Comparison of ENCODE assay signal across 8 cellular contexts in genomic region chr4:102612824-102613366, GRCh38.
A peak's percentile ranks its signal among the peaks of the same experiment; 100 is the strongest.
DNase-seq lines count a peak whose midpoint lies in the region; ATAC-seq, FAIRE-seq and TF ChIP-seq lines count a peak whose summit lies in the region.

No MANE protein-coding gene starts in this region.

- no peaks in the 10 kb centered on the region for H4K20me1 ChIP-seq in KMS-11 (ENCODE audit: insufficient read depth)

- H3K79me2 ChIP-seq in KMS-11 (ENCODE audit: insufficient read depth, low read depth): no peaks in the 10 kb centered on the region

- DNase-seq in GM12891 (ENCODE audit: insufficient read length, low spot score) (no peak), naive B cell (peak; percentile 29), AML-193 (lab: John Stamatoyannopoulos, UW) (no peak), NCI-H2196 treated with DMSO at 0.1 percent for 48 hours (lab: John Stamatoyannopoulos, UW; ENCODE audit: unreplicated experiment) (no peak), LoVo (ENCODE audit: low spot score) (no peak), NCI-H2227 treated with DMSO at 0.1 percent for 48 hours (lab: John Stamatoyannopoulos, UW) (no peak)
- DNase-seq in activated naive CD8-positive, alpha-beta T cell treated with anti-CD3 and anti-CD28 coated beads, Interleukin-2, amount 10 ng/mL, durations not matched to agents 7 days and 5 days: no peak

- H3K27me3 ChIP-seq in KMS-11 (ENCODE audit: insufficient read depth, low read depth): no peaks in the 10 kb centered on the region

- H3K9ac ChIP-seq in KMS-11: peak overlapping the region; percentile 22; the same call in 1 of the 2 replicates

- peak overlapping the region; percentile 61 for H3K27ac ChIP-seq in KMS-11

- peak overlapping the region; percentile 11; the same call in 1 of the 2 replicates for H3K4me2 ChIP-seq in KMS-11

- FAIRE-seq in GM12891 (lab: Jason Lieb, UNC): peak; percentile 41

- H3K4me1 ChIP-seq in KMS-11 (ENCODE audit: low read depth, poor library complexity, severe bottlenecking): peaks cover 30% of the 10 kb centered on the region

- no peak for TF ChIP-seq POLR2A in GM12891 (IDR thresholded peaks at IDR 0.05; ENCODE audit: low read depth, low read length)

- TF ChIP-seq CTCF in KMS-11 (conservative IDR thresholded peaks at IDR 0.05; ENCODE audit: low read depth, low read length): no peak

- no peaks in the 10 kb centered on the region for H3K9me3 Mint-ChIP-seq in activated naive CD8-positive, alpha-beta T cell treated with anti-CD3 and anti-CD28 coated beads, Interleukin-2, amount 10 ng/mL, durations not matched to agents 7 days and 5 days
- H3K9me3 Mint-ChIP-seq in naive B cell: no peaks in the 10 kb centered on the region

- no peaks in the 10 kb centered on the region for H3K27me3 Mint-ChIP-seq in activated naive CD8-positive, alpha-beta T cell treated with anti-CD3 and anti-CD28 coated beads, Interleukin-2, amount 10 ng/mL, durations not matched to agents 7 days and 5 days
- no peaks in the 10 kb centered on the region for H3K27me3 Mint-ChIP-seq in naive B cell

- ATAC-seq in activated naive CD8-positive, alpha-beta T cell treated with anti-CD3 and anti-CD28 coated beads, Interleukin-2, amount 10 ng/mL, durations not matched to agents 7 days and 5 days (ENCODE audit: low read depth): peak; percentile 75
- peak; percentile 88 to 92 for ATAC-seq in naive B cell (ENCODE audit: low read depth in 2 of 2)

- H3K4me3 Mint-ChIP-seq in activated naive CD8-positive, alpha-beta T cell treated with anti-CD3 and anti-CD28 coated beads, Interleukin-2, amount 10 ng/mL, durations not matched to agents 7 days and 5 days: peak overlapping the region; percentile 87
- H3K4me3 Mint-ChIP-seq in naive B cell: peak overlapping the region in 2 of 8 donors; percentile 4 to 77

- H3K4me1 Mint-ChIP-seq in activated naive CD8-positive, alpha-beta T cell treated with anti-CD3 and anti-CD28 coated beads, Interleukin-2, amount 10 ng/mL, durations not matched to agents 7 days and 5 days: peaks cover 71% of the 10 kb centered on the region
- peaks cover 8 to 21% (median 18%) of the 10 kb centered on the region in 3 donors for H3K4me1 Mint-ChIP-seq in naive B cell

- no peak overlapping the region for H3K4me3 ChIP-seq in KMS-11 (IDR thresholded peaks at IDR 0.05; ENCODE audit: insufficient read depth, low read depth, low read length)

- no peak overlapping the region for H2AFZ ChIP-seq in KMS-11 (ENCODE audit: low read depth)

- peaks cover 5% of the 10 kb centered on the region; the same call in 1 of the 2 replicates for H3K36me3 ChIP-seq in KMS-11 (ENCODE audit: insufficient read depth)

- POLR2A ChIA-PET in activated naive CD8-positive, alpha-beta T cell treated with anti-CD3 and anti-CD28 coated beads, Interleukin-2, amount 10 ng/mL, durations not matched to agents 7 days and 5 days (lab: Charles Lee): interaction anchor here (0.7 to 3.1 kb wide), 13 partner anchors 8 to 214 kb away, joined by 3 to 19 read pairs (median 5); partner anchors contain the start of gene UBE2D3

- peaks cover 81% of the 10 kb centered on the region for H3K36me3 Mint-ChIP-seq in activated naive CD8-positive, alpha-beta T cell treated with anti-CD3 and anti-CD28 coated beads, Interleukin-2, amount 10 ng/mL, durations not matched to agents 7 days and 5 days
- H3K36me3 Mint-ChIP-seq in naive B cell: peaks cover 38 to 59% of the 10 kb centered on the region in 2 donors

- H3K27ac Mint-ChIP-seq in activated naive CD8-positive, alpha-beta T cell treated with anti-CD3 and anti-CD28 coated beads, Interleukin-2, amount 10 ng/mL, durations not matched to agents 7 days and 5 days: peak overlapping the region; percentile 91
- peak overlapping the region; percentile 34 to 94 (median 86) for H3K27ac Mint-ChIP-seq in naive B cell

TF ChIP-seq in GM12891, 5 proteins besides CTCF, POLR2A, EP300 and RAD21:
- TF ChIP-seq POLR2AphosphoS5 (IDR thresholded peaks at IDR 0.05; ENCODE audit: low read depth, low read length) (peak; percentile 45; the same call in 1 of the 2 replicates), SPI1 (IDR thresholded peaks at IDR 0.05; ENCODE audit: low read depth, low read length) (no peak)
